Comparison of ENCODE assay signal across 21 cellular contexts in the genomic region with DNA sequence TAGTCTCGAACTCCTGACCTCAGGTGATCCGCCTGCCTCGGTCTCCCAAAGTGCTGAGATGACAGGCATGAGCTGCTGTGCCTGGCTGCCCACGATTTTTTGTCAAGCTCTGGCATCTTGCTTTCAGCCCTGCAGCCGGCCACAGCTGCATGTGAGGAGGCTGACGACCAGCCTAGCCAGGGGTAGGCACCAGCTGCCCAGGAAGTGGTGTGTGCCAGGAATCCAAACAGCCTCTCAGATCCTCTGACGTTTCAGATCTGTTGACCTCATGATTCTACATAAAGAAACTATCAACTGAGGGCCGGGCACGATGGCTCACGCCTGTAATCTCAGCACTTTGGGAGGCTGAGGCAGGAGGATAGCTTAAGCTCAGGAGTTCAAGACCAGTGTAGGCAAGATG. TPM values are rescaled to one million over a fixed set of nuclear protein-coding genes. Genes with fewer than 3 reads are reported as not detected.
DNase-seq lines count a peak whose midpoint lies in the region; ATAC-seq and TF ChIP-seq lines count a peak whose summit lies in the region.
"Had no signal": no experiment of that assay in that cellular context is flagged by ENCODE, and none has a peak within 500 bp of the region (broad histone marks: within the 10 kb centered on the region; RNA-seq: fewer than 3 reads in every experiment).

No MANE protein-coding gene starts in this region.

- intact Hi-C loops in CD14-positive monocyte (cut with micrococcal nuclease): no loop called here

- H3K36me3 Mint-ChIP-seq in stimulated activated effector memory CD8-positive, alpha-beta T cell treated with anti-CD3 and anti-CD28 coated beads, Interleukin-12 subunit alpha, Interleukin-12 subunit beta, amount 100 ng/mL, for 72 hours: peaks cover 27% of the 10 kb centered on the region
- H3K36me3 Mint-ChIP-seq in CD14-positive monocyte: peaks cover 21 to 45% of the 10 kb centered on the region in 2 donors

- peak overlapping the region; percentile 20 for H3K27ac Mint-ChIP-seq in stimulated activated effector memory CD8-positive, alpha-beta T cell treated with anti-CD3 and anti-CD28 coated beads, Interleukin-12 subunit alpha, Interleukin-12 subunit beta, amount 100 ng/mL, for 72 hours
- peak overlapping the region in 2 of 7 donors; percentile 22 to 79 for H3K27ac Mint-ChIP-seq in CD14-positive monocyte
- H3K27ac Mint-ChIP-seq: T-cell, WTC11 had no signal

- TF ChIP-seq CTCF in CD14-positive monocyte (IDR thresholded peaks at IDR 0.05) (no peak), GM13977 (IDR thresholded peaks at IDR 0.05; ENCODE audit: extremely low read depth, insufficient read depth, missing control alignments) (no peak)

- H3K4me1 Mint-ChIP-seq in stimulated activated effector memory CD8-positive, alpha-beta T cell treated with anti-CD3 and anti-CD28 coated beads, Interleukin-12 subunit alpha, Interleukin-12 subunit beta, amount 100 ng/mL, for 72 hours: peaks cover 7% of the 10 kb centered on the region
- H3K4me1 Mint-ChIP-seq in CD14-positive monocyte: no peaks in the 10 kb centered on the region
- H3K4me1 Mint-ChIP-seq: CD8-positive, alpha-beta memory T cell; T-cell had no signal

- no peak overlapping the region for H3K4me3 Mint-ChIP-seq in stimulated activated effector memory CD8-positive, alpha-beta T cell treated with anti-CD3 and anti-CD28 coated beads, Interleukin-12 subunit alpha, Interleukin-12 subunit beta, amount 100 ng/mL, for 72 hours
- H3K4me3 Mint-ChIP-seq in CD14-positive monocyte: no peak overlapping the region
- H3K4me3 Mint-ChIP-seq: CD8-positive, alpha-beta memory T cell; T-cell; WTC11 had no signal

- no peak for ATAC-seq in stimulated activated effector memory CD8-positive, alpha-beta T cell treated with anti-CD3 and anti-CD28 coated beads, Interleukin-12 subunit alpha, Interleukin-12 subunit beta, amount 100 ng/mL, for 72 hours
- ATAC-seq: sciatic nerve, T-cell, WTC11 had no signal

- no peaks in the 10 kb centered on the region for H3K9me3 Mint-ChIP-seq in stimulated activated effector memory CD8-positive, alpha-beta T cell treated with anti-CD3 and anti-CD28 coated beads, Interleukin-12 subunit alpha, Interleukin-12 subunit beta, amount 100 ng/mL, for 72 hours
- no peaks in the 10 kb centered on the region for H3K9me3 Mint-ChIP-seq in CD14-positive monocyte
- H3K9me3 Mint-ChIP-seq: CD8-positive, alpha-beta memory T cell; T-cell; WTC11 had no signal

- in situ Hi-C loops in GM13977 (cut with MboI; ENCODE audit: low pct_unique_long_range_greater_than_20kb, low sequenced_read_pairs, unreplicated experiment): no loop called here

- peak; percentile 28 to 68 for DNase-seq in NCI-H2081 (lab: John Stamatoyannopoulos, UW)
- no peak for DNase-seq in NCI-H2081 treated with DMSO at 0.1 percent for 48 hours (lab: John Stamatoyannopoulos, UW)
- peak; percentile 54 for DNase-seq in NCI-H226
- DNase-seq in epidermal melanocyte (ENCODE audit: insufficient read length, low spot score): peak; percentile 56
- DNase-seq in stimulated activated effector memory CD8-positive, alpha-beta T cell treated with anti-CD3 and anti-CD28 coated beads, Interleukin-12 subunit alpha, Interleukin-12 subunit beta, amount 100 ng/mL, for 72 hours (ENCODE audit: low spot score in 2 of 2): no peak
- DNase-seq in activated effector memory CD4-positive, alpha-beta T cell treated with Interleukin-2 at 50 U/mL for 16 hours: no peak
- DNase-seq in CD14-positive monocyte (ENCODE audit: low spot score): no peak
- no peak for DNase-seq in GM13977 (ENCODE audit: low spot score)
- DNase-seq: activated effector memory CD4-positive, alpha-beta T cell treated with anti-CD3 and anti-CD28 coated beads, Interleukin-2, amount 50 U/mL, for 16 hours; amniotic stem cell; CD8-positive, alpha-beta memory T cell; cerebellar nuclear complex; hippocampal formation; kidney glomerular epithelial cell; midbrain; NCI-H526; stimulated activated CD4-positive, alpha-beta T cell treated with anti-CD3 and anti-CD28 coated beads, Interleukin-4, amount 100 ng/mL, for 24 hours; T-cell; transverse colon had no signal

- peaks cover 0 to 2% (median 0%) of the 10 kb centered on the region in 3 donors for H3K27me3 Mint-ChIP-seq in CD14-positive monocyte (ENCODE audit: low read depth in 3 of 3)
- H3K27me3 Mint-ChIP-seq: CD8-positive, alpha-beta memory T cell; T-cell had no signal

RNA-seq across cellular contexts. Expression of gene DYNC2I2, which starts 19.0 kb away (rescaled TPM):
- polyA plus RNA-seq in CD14-positive monocyte: 1 to 10 TPM; 1.5 to 1.9 TPM

RNA-seq across cellular contexts. Expression of gene SET, which starts 51.4 kb away (rescaled TPM):
- 100 to 1,000 TPM; 114 to 124 TPM for polyA plus RNA-seq in CD14-positive monocyte

Comparison
In these comparisons a context has a peak if more than half of its experiments do, and no peak if none do; other contexts are left out.
1. DNase-seq: peak in NCI-H2081 (2 of 2), NCI-H226 (single experiment) and epidermal melanocyte (single experiment); none in NCI-H2081 treated with DMSO at 0.1 percent for 48 hours (single experiment), stimulated activated effector memory CD8-positive, alpha-beta T cell treated with anti-CD3 and anti-CD28 coated beads, Interleukin-12 subunit alpha, Interleukin-12 subunit beta, amount 100 ng/mL, for 72 hours (0 of 2), activated effector memory CD4-positive, alpha-beta T cell treated with Interleukin-2 at 50 U/mL for 16 hours (single experiment), CD14-positive monocyte (single experiment) and GM13977 (single experiment).